7 cellular contexts compared by ENCODE assay signal in the genomic region with DNA sequence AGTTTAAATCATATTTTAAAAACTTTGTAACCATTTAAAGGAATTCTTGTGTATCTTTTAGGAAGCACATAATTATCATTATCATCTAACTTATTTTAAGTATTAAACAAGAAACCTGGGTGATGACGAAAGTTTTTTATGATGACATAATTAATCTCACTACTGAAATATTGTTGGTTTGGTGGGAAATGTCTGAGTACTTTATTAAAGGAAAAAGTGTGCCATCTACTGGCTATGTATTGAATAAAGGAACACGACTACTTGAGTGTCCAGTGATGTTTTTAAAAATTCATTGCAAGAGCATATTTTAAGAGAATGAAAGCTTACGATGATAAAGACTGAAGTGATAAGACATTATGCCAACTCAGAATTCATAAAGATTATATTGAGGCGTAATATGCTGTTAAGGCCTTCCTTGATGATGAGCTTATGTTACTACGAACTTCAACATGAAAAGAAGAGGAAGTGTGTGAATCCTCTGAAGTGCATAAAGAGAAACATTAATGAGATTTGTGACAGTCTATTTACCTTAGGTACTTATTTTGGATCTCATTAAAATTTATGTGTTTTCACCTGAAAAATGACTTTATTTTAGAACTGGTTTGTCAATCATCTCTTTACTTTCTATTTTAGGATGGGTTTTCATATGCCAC. TPM values are rescaled to one million over a fixed set of nuclear protein-coding genes. Genes with fewer than 3 reads are reported as not detected.
A peak's percentile ranks its signal among the peaks of the same experiment; 100 is the strongest.
DNase-seq lines count a peak whose midpoint lies in the region; ATAC-seq, FAIRE-seq and TF ChIP-seq lines count a peak whose summit lies in the region.

No MANE protein-coding gene starts in this region.

- ATAC-seq in GM21447 (IDR thresholded peaks at IDR 0.05; ENCODE audit: unreplicated experiment) = peak; percentile 88
- peak; percentile 68 to 83 (median 78) for ATAC-seq in pancreas

- H3K27ac ChIP-seq in KMS-11 (no peak overlapping the region), SK-N-MC (peak overlapping the region; percentile 42; the same call in 1 of the 2 replicates), fibroblast of lung (ENCODE audit: insufficient read depth, low read length) (no peak overlapping the region), pancreas (no peak overlapping the region)

- H3K9me3 ChIP-seq in SK-N-MC (ENCODE audit: low read depth, low read length) = no peaks in the 10 kb centered on the region
- no peaks in the 10 kb centered on the region for H3K9me3 ChIP-seq in fibroblast of lung (ENCODE audit: control insufficient read depth, insufficient read depth, low read depth, low read length)
- H3K9me3 ChIP-seq in pancreas = no peaks in the 10 kb centered on the region

- intact Hi-C loops in pancreas (cut with DNase I) = no loop called here

- H3K27me3 ChIP-seq in KMS-11 (ENCODE audit: insufficient read depth, low read depth) = no peaks in the 10 kb centered on the region
- H3K27me3 ChIP-seq in fibroblast of lung (ENCODE audit: control insufficient read depth, insufficient read depth, low read length) = no peaks in the 10 kb centered on the region
- no peaks in the 10 kb centered on the region for H3K27me3 ChIP-seq in pancreas

- H4K20me1 ChIP-seq in KMS-11 (ENCODE audit: insufficient read depth) = no peaks in the 10 kb centered on the region
- no peaks in the 10 kb centered on the region for H4K20me1 ChIP-seq in fibroblast of lung (ENCODE audit: control insufficient read depth, extremely low read depth, insufficient read depth, low read length)

- H3K4me2 ChIP-seq in KMS-11 (no peak overlapping the region), fibroblast of lung (ENCODE audit: extremely low read depth, insufficient read depth, low read length) (no peak overlapping the region)

- no peaks in the 10 kb centered on the region for H3K79me2 ChIP-seq in KMS-11 (ENCODE audit: insufficient read depth, low read depth)
- no peaks in the 10 kb centered on the region for H3K79me2 ChIP-seq in fibroblast of lung (ENCODE audit: control insufficient read depth, insufficient read depth, low read length)

- 27 to 31% methylated on average over 5 of the region's 5 CpGs for WGBS in pancreas, 2 donors

- H3K9ac ChIP-seq in KMS-11 = no peak overlapping the region
- H3K9ac ChIP-seq in SK-N-MC (ENCODE audit: insufficient read length) = no peak overlapping the region
- H3K9ac ChIP-seq in fibroblast of lung (ENCODE audit: insufficient read depth, low read length) = no peak overlapping the region

- H2AFZ ChIP-seq in KMS-11 (ENCODE audit: low read depth) = no peak overlapping the region
- H2AFZ ChIP-seq in fibroblast of lung (ENCODE audit: low read length) = no peak overlapping the region

- DNase-seq in GM03348 (ENCODE audit: low spot score) (peak; percentile 54), SK-N-MC (ENCODE audit: low read depth, low spot score) (no peak), fibroblast of lung (ENCODE audit: low read depth in 2 of 2) (peak; percentile 47 to 81), pancreas (no peak)
- DNase-seq in effector CD4-positive, alpha-beta T cell = no peak

- H3K4me1 ChIP-seq in KMS-11 (ENCODE audit: low read depth, poor library complexity, severe bottlenecking) (peaks cover 7% of the 10 kb centered on the region), fibroblast of lung (ENCODE audit: control insufficient read depth, extremely low read depth, insufficient read depth, low read length) (no peaks in the 10 kb centered on the region), pancreas (no peaks in the 10 kb centered on the region)

- TF ChIP-seq CTCF in KMS-11 (conservative IDR thresholded peaks at IDR 0.05; ENCODE audit: low read depth, low read length) (peak; percentile 54; the same call in 1 of the 2 replicates), fibroblast of lung (conservative IDR thresholded peaks at IDR 0.05 in 1 of 2, IDR thresholded peaks at IDR 0.05 in 1 of 2; ENCODE audit: low read depth in 1 of 2, low read length in 2 of 2) (peak; percentile 14 to 44), pancreas (IDR thresholded peaks at IDR 0.05) (peak; percentile 12 to 37 (median 28))

- peak; percentile 92 for FAIRE-seq in pancreas (lab: Jason Lieb, UNC)

- no peak overlapping the region for H3K4me3 ChIP-seq in KMS-11 (IDR thresholded peaks at IDR 0.05; ENCODE audit: insufficient read depth, low read depth, low read length)
- no peak overlapping the region for H3K4me3 ChIP-seq in SK-N-MC
- no peak overlapping the region for H3K4me3 ChIP-seq in fibroblast of lung (replicated peaks in 1 of 4; ENCODE audit: control extremely low read depth in 1 of 4, insufficient read depth in 1 of 4, low read depth in 3 of 4, low read length in 4 of 4)
- no peak overlapping the region for H3K4me3 ChIP-seq in pancreas

- H3K36me3 ChIP-seq in KMS-11 (ENCODE audit: insufficient read depth) (no peaks in the 10 kb centered on the region), SK-N-MC (ENCODE audit: insufficient read depth, low read length) (no peaks in the 10 kb centered on the region), fibroblast of lung (ENCODE audit: control insufficient read depth, insufficient read depth, low read length) (no peaks in the 10 kb centered on the region), pancreas (peaks cover 0 to 5% (median 0%) of the 10 kb centered on the region in 3 donors)

RNA-seq across cellular contexts. Expression of a gene that starts 12.0 kb away (rescaled TPM):
- total RNA-seq in fibroblast of lung (18.5 and 22.1 TPM in 2 replicates), pancreas (10 to 100 TPM in 4 of 6 donors, 1 to 10 TPM in 2; 7.2 to 11.6 (median 10.7) TPM)
- polyA plus RNA-seq in fibroblast of lung (19.5 and 23.5 TPM in 2 replicates), pancreas (10 to 100 TPM in 1 of 2 donors, 1 to 10 TPM in 1; 6.1 to 11.4 TPM)
- 9.3 and 12.9 TPM in 2 replicates for polyA plus RNA-seq in fibroblast of lung (2012)
- polyA minus RNA-seq in fibroblast of lung (ENCODE audit: low replicate concordance) = 0.33 TPM in 1 of 2 replicates, not detected in the other

RNA-seq across cellular contexts. Expression of a gene that starts 17.8 kb away (rescaled TPM):
- total RNA-seq in fibroblast of lung (28.8 and 36.8 TPM in 2 replicates), pancreas (10 to 100 TPM in 5 of 6 donors, 1 to 10 TPM in 1; 9.9 to 15.7 (median 11.9) TPM)
- polyA plus RNA-seq in fibroblast of lung (1.7 and 2.1 TPM in 2 replicates), pancreas (1 to 10 TPM; 2.6 to 8.7 TPM)
- 8.9 and 10.7 TPM in 2 replicates for polyA plus RNA-seq in fibroblast of lung (2012)
- 0.16 and 0.41 TPM in 2 replicates for polyA minus RNA-seq in fibroblast of lung (ENCODE audit: low replicate concordance)

Comparison
In these comparisons a context has a peak if more than half of its experiments do, and no peak if none do; other contexts are left out.
1. DNase-seq: peak in GM03348 (single experiment) and fibroblast of lung (2 of 2); none in SK-N-MC (single experiment), pancreas (0 of 6) and effector CD4-positive, alpha-beta T cell (single experiment).
2. Peak in every context shown above with its lines, with median percentiles within 50 percentile points of each other: CTCF ChIP-seq.